Comparison of ENCODE assay signal across 19 cellular contexts in genomic region chr11:76310832-76311231, GRCh38.
"Had no signal": no experiment of that assay in that cellular context is flagged by ENCODE, and none has a peak within 500 bp of the region (broad histone marks: within the 10 kb centered on the region; RNA-seq: fewer than 3 reads in every experiment).

No MANE protein-coding gene starts in this region.

- H3K36me3 Mint-ChIP-seq: activated naive CD4-positive, alpha-beta T cell treated with anti-CD3 and anti-CD28 coated beads, Interleukin-2, amount 50 U/mL, for 24 hours; memory B cell; naive thymus-derived CD4-positive, alpha-beta T cell had no signal

- H3K27ac Mint-ChIP-seq: activated CD4-positive, alpha-beta memory T cell treated with anti-CD3 and anti-CD28 coated beads, Interleukin-2, amount 10 ng/mL, durations not matched to agents 7 days and 5 days; activated naive CD8-positive, alpha-beta T cell treated with anti-CD3 and anti-CD28 coated beads, Interleukin-2, amount 50 U/mL, for 24 hours; activated T-helper 2 cell treated with anti-CD3 and anti-CD28 coated beads, Interferon-gamma antibody, Interleukin-2, Interleukin-4, amounts not matched to agents 10 μg/mL and 5 μg/mL and 100 μg/mL, durations not matched to agents 14 hours and 24 hours and 36 hours; memory B cell had no signal

- H3K4me1 Mint-ChIP-seq: activated CD4-positive, alpha-beta memory T cell treated with anti-CD3 and anti-CD28 coated beads, Interleukin-2, amount 10 ng/mL, durations not matched to agents 7 days and 5 days; activated naive CD4-positive, alpha-beta T cell treated with anti-CD3 and anti-CD28 coated beads, Interleukin-2, amount 50 U/mL, for 24 hours; activated naive CD8-positive, alpha-beta T cell treated with anti-CD3 and anti-CD28 coated beads, Interleukin-2, amount 50 U/mL, for 24 hours; naive thymus-derived CD4-positive, alpha-beta T cell had no signal

- H3K27me3 Mint-ChIP-seq: activated naive CD4-positive, alpha-beta T cell treated with anti-CD3 and anti-CD28 coated beads, Interleukin-2, amount 50 U/mL, for 24 hours; naive thymus-derived CD4-positive, alpha-beta T cell had no signal

- H3K4me3 Mint-ChIP-seq: activated CD4-positive, alpha-beta memory T cell treated with anti-CD3 and anti-CD28 coated beads, Interleukin-2, amount 10 ng/mL, durations not matched to agents 7 days and 5 days; activated naive CD4-positive, alpha-beta T cell treated with anti-CD3 and anti-CD28 coated beads, Interleukin-2, amount 50 U/mL, for 24 hours; activated naive CD8-positive, alpha-beta T cell treated with anti-CD3 and anti-CD28 coated beads, Interleukin-2, amount 50 U/mL, for 24 hours; activated T-cell treated with anti-CD3 and anti-CD28 coated beads, Interleukin-2, amount 50 U/mL, for 4 hours; memory B cell; naive thymus-derived CD4-positive, alpha-beta T cell had no signal

- H3K9me3 Mint-ChIP-seq: activated CD4-positive, alpha-beta memory T cell treated with anti-CD3 and anti-CD28 coated beads, Interleukin-2, amount 10 ng/mL, durations not matched to agents 7 days and 5 days; activated naive CD4-positive, alpha-beta T cell treated with anti-CD3 and anti-CD28 coated beads, Interleukin-2, amount 50 U/mL, for 24 hours; activated naive CD8-positive, alpha-beta T cell treated with anti-CD3 and anti-CD28 coated beads, Interleukin-2, amount 50 U/mL, for 24 hours; activated T-cell treated with anti-CD3 and anti-CD28 coated beads, Interleukin-2, amount 50 U/mL, for 4 hours; activated T-helper 2 cell treated with anti-CD3 and anti-CD28 coated beads, Interferon-gamma antibody, Interleukin-2, Interleukin-4, amounts not matched to agents 10 μg/mL and 5 μg/mL and 100 μg/mL, durations not matched to agents 14 hours and 24 hours and 36 hours; memory B cell; naive thymus-derived CD4-positive, alpha-beta T cell had no signal

- DNase-seq: activated CD4-positive, alpha-beta memory T cell treated with anti-CD3 and anti-CD28 coated beads, Interleukin-2, amount 10 ng/mL, durations not matched to agents 7 days and 5 days; activated CD4-positive, alpha-beta T cell treated with anti-CD3 and anti-CD28 coated beads for 48 hours; activated CD8-positive, alpha-beta memory T cell treated with anti-CD3 and anti-CD28 coated beads, Interleukin-2, amount 50 U/mL, for 48 hours; activated naive CD8-positive, alpha-beta T cell treated with anti-CD3 and anti-CD28 coated beads, Interleukin-2, amount 50 U/mL, for 24 hours; activated T-cell treated with anti-CD3 and anti-CD28 coated beads, Interleukin-2, amount 50 U/mL, for 4 hours; amygdala; caudate nucleus; hippocampal formation; left colon; midbrain; naive thymus-derived CD4-positive, alpha-beta T cell; nucleus accumbens; pancreas; stimulated activated CD4-positive, alpha-beta T cell treated with anti-CD3 and anti-CD28 coated beads, Interleukin-1b, Interleukin-23, amount 100 ng/mL, for 48 hours; stimulated activated naive CD4-positive, alpha-beta T cell; T-helper 9 cell had no signal
